Comparison of ENCODE assay signal across 21 cellular contexts in the genomic region with DNA sequence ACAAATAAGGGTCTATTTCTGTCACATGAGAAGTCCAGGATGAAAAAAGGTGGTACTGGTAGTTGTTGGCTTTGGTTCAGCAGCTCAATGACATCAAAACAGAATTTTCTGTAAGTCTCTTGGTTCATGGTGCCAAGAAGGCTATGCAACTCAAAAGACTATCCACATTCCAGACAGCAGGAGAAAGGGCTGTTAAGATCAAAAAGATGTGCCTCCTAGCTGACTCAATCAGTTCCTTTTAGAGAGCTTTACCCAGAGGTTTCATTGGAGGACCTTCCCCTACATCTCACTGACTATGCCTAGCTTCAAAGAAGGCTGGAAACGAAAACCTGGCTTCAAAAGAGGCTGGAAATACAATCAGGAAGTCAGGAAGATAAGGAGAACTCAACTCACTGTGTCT.
DNase-seq lines count a peak whose midpoint lies in the region; ATAC-seq and TF ChIP-seq lines count a peak whose summit lies in the region.
"Had no signal": no experiment of that assay in that cellular context is flagged by ENCODE, and none has a peak within 500 bp of the region (broad histone marks: within the 10 kb centered on the region; RNA-seq: fewer than 3 reads in every experiment).

No MANE protein-coding gene starts in this region.

- H3K27ac ChIP-seq in GM23338 (ENCODE audit: low read depth) (peak overlapping the region; percentile 52; the same call in 1 of the 2 replicates), ovary (no peak overlapping the region)
- H3K27ac ChIP-seq: A549, KMS-11, SJSA1 had no signal

- H3K27me3 Mint-ChIP-seq in GM23338 (ENCODE audit: insufficient read depth, low read depth, poor library complexity), result peaks cover 6% of the 10 kb centered on the region

- no peaks in the 10 kb centered on the region for H3F3A ChIP-seq in GM23338 (replicated peaks; ENCODE audit: low read depth)

- H3K4me3 Mint-ChIP-seq in GM23338, result no peak overlapping the region

- H3K9me3 Mint-ChIP-seq in GM23338, result no peaks in the 10 kb centered on the region

- H3K36me3 ChIP-seq in GM23338 (ENCODE audit: insufficient read depth) (no peaks in the 10 kb centered on the region), adipocyte (ENCODE audit: control insufficient read depth, insufficient read depth, low read length, severe bottlenecking) (peaks cover 6% of the 10 kb centered on the region), ovary (no peaks in the 10 kb centered on the region)
- H3K36me3 ChIP-seq: BE2C had no signal

- ATAC-seq in GM23338 (no peak), GM21737 (IDR thresholded peaks at IDR 0.05; ENCODE audit: unreplicated experiment) (no peak)
- ATAC-seq: A549, Right ventricle myocardium inferior had no signal

- 60 to 74% (median 69%) methylated on average over 1 of the region's 1 CpG for WGBS in ovary, 3 donors

- H3K4me1 Mint-ChIP-seq in GM23338, result peaks cover 24% of the 10 kb centered on the region

- peaks cover 10% of the 10 kb centered on the region for H3K4me1 ChIP-seq in GM23338 (ENCODE audit: insufficient read depth)
- peaks cover 6% of the 10 kb centered on the region for H3K4me1 ChIP-seq in adipocyte (ENCODE audit: control insufficient read depth, insufficient read depth, low read length)
- H3K4me1 ChIP-seq in ovary (ENCODE audit: insufficient read depth), result no peaks in the 10 kb centered on the region
- H3K4me1 ChIP-seq: A549, BE2C, HAP-1, SJSA1 had no signal

- H3K27me3 ChIP-seq in GM23338 (ENCODE audit: insufficient read depth) (no peaks in the 10 kb centered on the region), adipocyte (replicated peaks; ENCODE audit: control insufficient read depth, insufficient read depth, low read length) (no peaks in the 10 kb centered on the region), ovary (no peaks in the 10 kb centered on the region)
- H3K27me3 ChIP-seq: BE2C, SJSA1 had no signal

- H3K9me3 ChIP-seq in adipocyte (ENCODE audit: control insufficient read depth, low read length), result no peaks in the 10 kb centered on the region
- H3K9me3 ChIP-seq in ovary, result no peaks in the 10 kb centered on the region
- H3K9me3 ChIP-seq: A549, BE2C, HAP-1, SJSA1 had no signal

- no peak for TF ChIP-seq POLR2A in ovary (IDR thresholded peaks at IDR 0.05)

- no peaks in the 10 kb centered on the region; the same call in 1 of the 2 replicates for H4K20me1 ChIP-seq in GM23338 (replicated peaks; ENCODE audit: insufficient read depth)

- intact Hi-C loops in ovary (cut with DNase I), result no loop called here

- no peaks in the 10 kb centered on the region for H3K79me2 ChIP-seq in GM23338 (replicated peaks; ENCODE audit: insufficient read depth)

- peaks cover 4% of the 10 kb centered on the region; the same call in 1 of the 3 replicates for H3K36me3 Mint-ChIP-seq in GM23338 (ENCODE audit: low read depth)

- no peak overlapping the region for H3K9ac ChIP-seq in adipocyte (ENCODE audit: low read length)
- H3K9ac ChIP-seq: KMS-11 had no signal

- H3K27ac Mint-ChIP-seq in GM23338, result no peak overlapping the region

- TF ChIP-seq EP300 in ovary (IDR thresholded peaks at IDR 0.05), result no peak

- DNase-seq in GM23338 (ENCODE audit: low spot score), result no peak
- DNase-seq in adipocyte (ENCODE audit: low read depth), result peak; percentile 17
- peak; percentile 59 for DNase-seq in fibroblast of the aortic adventitia (ENCODE audit: low read depth)
- DNase-seq in ovary, result no peak
- no peak for DNase-seq in NCI-H82 (lab: John Stamatoyannopoulos, UW)
- DNase-seq in DMS153 treated with DMSO at 0.1 percent for 48 hours (lab: John Stamatoyannopoulos, UW; ENCODE audit: unreplicated experiment), result no peak
- DNase-seq: BE2C, DMS 273 treated with DMSO at 0.1 percent for 48 hours, DND-41, NCI-H1105, NCI-H146, NCI-H2029, NCI-H226, NCI-H524, NCI-H774 had no signal

- H2AFZ ChIP-seq in GM23338, result no peak overlapping the region

- no peaks in the 10 kb centered on the region for H3K9me2 ChIP-seq in GM23338 (ENCODE audit: insufficient read depth)

- H3K4me3 ChIP-seq in GM23338 (no peak overlapping the region), adipocyte (ENCODE audit: low read length) (no peak overlapping the region), fibroblast of the aortic adventitia (ENCODE audit: low read depth, low read length) (no peak overlapping the region), ovary (no peak overlapping the region)
- H3K4me3 ChIP-seq: A549, HAP-1, SJSA1 had no signal

- no peak for TF ChIP-seq CTCF in GM23338 (conservative IDR thresholded peaks at IDR 0.05; ENCODE audit: low read depth in 2 of 2)
- peak; percentile 20 for TF ChIP-seq CTCF in fibroblast of the aortic adventitia (IDR thresholded peaks at IDR 0.05; ENCODE audit: insufficient read depth, low read length)
- no peak for TF ChIP-seq CTCF in ovary (IDR thresholded peaks at IDR 0.05)

- no peak overlapping the region for H3K4me2 ChIP-seq in GM23338
- H3K4me2 ChIP-seq: A549, KMS-11 had no signal

TF ChIP-seq in GM23338, 12 proteins besides CTCF, POLR2A, EP300 and RAD21:
- TF ChIP-seq, protein P1, sequence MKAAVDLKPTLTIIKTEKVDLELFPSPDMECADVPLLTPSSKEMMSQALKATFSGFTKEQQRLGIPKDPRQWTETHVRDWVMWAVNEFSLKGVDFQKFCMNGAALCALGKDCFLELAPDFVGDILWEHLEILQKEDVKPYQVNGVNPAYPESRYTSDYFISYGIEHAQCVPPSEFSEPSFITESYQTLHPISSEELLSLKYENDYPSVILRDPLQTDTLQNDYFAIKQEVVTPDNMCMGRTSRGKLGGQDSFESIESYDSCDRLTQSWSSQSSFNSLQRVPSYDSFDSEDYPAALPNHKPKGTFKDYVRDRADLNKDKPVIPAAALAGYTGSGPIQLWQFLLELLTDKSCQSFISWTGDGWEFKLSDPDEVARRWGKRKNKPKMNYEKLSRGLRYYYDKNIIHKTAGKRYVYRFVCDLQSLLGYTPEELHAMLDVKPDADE (IDR thresholded peaks at IDR 0.05), result no peak
- TF ChIP-seq NANOG (IDR thresholded peaks at IDR 0.05; ENCODE audit: borderline replicate concordance), result no peak
- TF ChIP-seq, protein P2, sequence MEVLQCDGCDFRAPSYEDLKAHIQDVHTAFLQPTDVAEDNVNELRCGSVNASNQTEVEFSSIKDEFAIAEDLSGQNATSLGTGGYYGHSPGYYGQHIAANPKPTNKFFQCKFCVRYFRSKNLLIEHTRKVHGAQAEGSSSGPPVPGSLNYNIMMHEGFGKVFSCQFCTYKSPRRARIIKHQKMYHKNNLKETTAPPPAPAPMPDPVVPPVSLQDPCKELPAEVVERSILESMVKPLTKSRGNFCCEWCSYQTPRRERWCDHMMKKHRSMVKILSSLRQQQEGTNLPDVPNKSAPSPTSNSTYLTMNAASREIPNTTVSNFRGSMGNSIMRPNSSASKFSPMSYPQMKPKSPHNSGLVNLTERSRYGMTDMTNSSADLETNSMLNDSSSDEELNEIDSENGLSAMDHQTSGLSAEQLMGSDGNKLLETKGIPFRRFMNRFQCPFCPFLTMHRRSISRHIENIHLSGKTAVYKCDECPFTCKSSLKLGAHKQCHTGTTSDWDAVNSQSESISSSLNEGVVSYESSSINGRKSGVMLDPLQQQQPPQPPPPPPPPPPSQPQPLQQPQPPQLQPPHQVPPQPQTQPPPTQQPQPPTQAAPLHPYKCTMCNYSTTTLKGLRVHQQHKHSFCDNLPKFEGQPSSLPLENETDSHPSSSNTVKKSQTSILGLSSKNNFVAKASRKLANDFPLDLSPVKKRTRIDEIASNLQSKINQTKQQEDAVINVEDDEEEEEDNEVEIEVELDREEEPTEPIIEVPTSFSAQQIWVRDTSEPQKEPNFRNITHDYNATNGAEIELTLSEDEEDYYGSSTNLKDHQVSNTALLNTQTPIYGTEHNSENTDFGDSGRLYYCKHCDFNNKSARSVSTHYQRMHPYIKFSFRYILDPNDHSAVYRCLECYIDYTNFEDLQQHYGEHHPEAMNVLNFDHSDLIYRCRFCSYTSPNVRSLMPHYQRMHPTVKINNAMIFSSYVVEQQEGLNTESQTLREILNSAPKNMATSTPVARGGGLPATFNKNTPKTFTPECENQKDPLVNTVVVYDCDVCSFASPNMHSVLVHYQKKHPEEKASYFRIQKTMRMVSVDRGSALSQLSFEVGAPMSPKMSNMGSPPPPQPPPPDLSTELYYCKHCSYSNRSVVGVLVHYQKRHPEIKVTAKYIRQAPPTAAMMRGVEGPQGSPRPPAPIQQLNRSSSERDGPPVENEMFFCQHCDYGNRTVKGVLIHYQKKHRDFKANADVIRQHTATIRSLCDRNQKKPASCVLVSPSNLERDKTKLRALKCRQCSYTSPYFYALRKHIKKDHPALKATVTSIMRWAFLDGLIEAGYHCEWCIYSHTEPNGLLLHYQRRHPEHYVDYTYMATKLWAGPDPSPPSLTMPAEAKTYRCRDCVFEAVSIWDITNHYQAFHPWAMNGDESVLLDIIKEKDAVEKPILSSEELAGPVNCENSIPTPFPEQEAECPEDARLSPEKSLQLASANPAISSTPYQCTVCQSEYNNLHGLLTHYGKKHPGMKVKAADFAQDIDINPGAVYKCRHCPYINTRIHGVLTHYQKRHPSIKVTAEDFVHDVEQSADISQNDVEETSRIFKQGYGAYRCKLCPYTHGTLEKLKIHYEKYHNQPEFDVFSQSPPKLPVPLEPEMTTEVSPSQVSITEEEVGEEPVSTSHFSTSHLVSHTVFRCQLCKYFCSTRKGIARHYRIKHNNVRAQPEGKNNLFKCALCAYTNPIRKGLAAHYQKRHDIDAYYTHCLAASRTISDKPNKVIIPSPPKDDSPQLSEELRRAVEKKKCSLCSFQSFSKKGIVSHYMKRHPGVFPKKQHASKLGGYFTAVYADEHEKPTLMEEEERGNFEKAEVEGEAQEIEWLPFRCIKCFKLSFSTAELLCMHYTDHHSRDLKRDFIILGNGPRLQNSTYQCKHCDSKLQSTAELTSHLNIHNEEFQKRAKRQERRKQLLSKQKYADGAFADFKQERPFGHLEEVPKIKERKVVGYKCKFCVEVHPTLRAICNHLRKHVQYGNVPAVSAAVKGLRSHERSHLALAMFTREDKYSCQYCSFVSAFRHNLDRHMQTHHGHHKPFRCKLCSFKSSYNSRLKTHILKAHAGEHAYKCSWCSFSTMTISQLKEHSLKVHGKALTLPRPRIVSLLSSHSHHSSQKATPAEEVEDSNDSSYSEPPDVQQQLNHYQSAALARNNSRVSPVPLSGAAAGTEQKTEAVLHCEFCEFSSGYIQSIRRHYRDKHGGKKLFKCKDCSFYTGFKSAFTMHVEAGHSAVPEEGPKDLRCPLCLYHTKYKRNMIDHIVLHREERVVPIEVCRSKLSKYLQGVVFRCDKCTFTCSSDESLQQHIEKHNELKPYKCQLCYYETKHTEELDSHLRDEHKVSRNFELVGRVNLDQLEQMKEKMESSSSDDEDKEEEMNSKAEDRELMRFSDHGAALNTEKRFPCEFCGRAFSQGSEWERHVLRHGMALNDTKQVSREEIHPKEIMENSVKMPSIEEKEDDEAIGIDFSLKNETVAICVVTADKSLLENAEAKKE (CRISPR knock-in tag; IDR thresholded peaks at IDR 0.05), result 0 out of 2 replicates have a peak, but pooled peaks have one; percentile 24

Comparison
In these comparisons a context has a peak if more than half of its experiments do, and no peak if none do; other contexts are left out.
1. DNase-seq: peak in adipocyte (single experiment) and fibroblast of the aortic adventitia (single experiment); none in GM23338 (single experiment), ovary (0 of 5), NCI-H82 (single experiment) and DMS153 treated with DMSO at 0.1 percent for 48 hours (single experiment).